ENCODE assay signal across 22 cellular contexts in genomic region chr16:66161942-66162341, GRCh38.
DNase-seq lines count a peak whose midpoint lies in the region; ATAC-seq and TF ChIP-seq lines count a peak whose summit lies in the region.
"Had no signal": no experiment of that assay in that cellular context is flagged by ENCODE, and none has a peak within 500 bp of the region (broad histone marks: within the 10 kb centered on the region; RNA-seq: fewer than 3 reads in every experiment).

No MANE protein-coding gene starts in this region.

- in situ Hi-C loops in IMR-90 (cut with MboI; ENCODE audit: low sequenced_read_pairs) = no loop called here

- H3K14ac ChIP-seq in IMR-90 (replicated peaks; ENCODE audit: low read depth, low read length) = no peak overlapping the region

- DNase-seq in DMS 273 (lab: John Stamatoyannopoulos, UW; ENCODE audit: unreplicated experiment) (peak; percentile 19), DMS 273 treated with DMSO at 0.1 percent for 48 hours (lab: John Stamatoyannopoulos, UW) (no peak), IMR-90 (no peak), PC-3 (peak; percentile 3), SHP77 (lab: John Stamatoyannopoulos, UW) (no peak), glomerular visceral epithelial cell (ENCODE audit: extremely low spot score) (no peak), GM10266 (ENCODE audit: extremely low spot score) (no peak)
- DNase-seq: Caco-2; CD4-positive, CD25-positive, alpha-beta regulatory T cell; EL; Karpas-422; MM.1S; NCI-H1105 treated with DMSO at 0.1 percent for 48 hours; NCI-H1694 treated with DMSO at 0.1 percent for 48 hours; NCI-H2227 treated with DMSO at 0.1 percent for 48 hours; NCI-H524; NCI-H82 had no signal

- no peak overlapping the region for H3K4ac ChIP-seq in IMR-90 (ENCODE audit: low read depth, low read length)

- 0 out of 2 replicates have a peak, but pooled peaks cover 2% of the 10 kb centered on the region for H3K9me3 ChIP-seq in IMR-90 (ENCODE audit: control insufficient read depth, insufficient read depth, low read length)
- H3K9me3 ChIP-seq in PC-3 (ENCODE audit: low read length) = no peaks in the 10 kb centered on the region
- no peaks in the 10 kb centered on the region for H3K9me3 ChIP-seq in parathyroid adenoma (ENCODE audit: control insufficient read depth, low read length)
- H3K9me3 ChIP-seq: BE2C, Caco-2, SJSA1 had no signal

- no peak overlapping the region for H3K9ac ChIP-seq in IMR-90 (ENCODE audit: low read depth, low read length)
- H3K9ac ChIP-seq in PC-3 (ENCODE audit: low read length) = no peak overlapping the region
- H3K9ac ChIP-seq in parathyroid adenoma = no peak overlapping the region

- H4K91ac ChIP-seq in IMR-90 (ENCODE audit: insufficient read depth, low read depth, low read length) = no peak overlapping the region

- H2AFZ ChIP-seq in IMR-90 (replicated peaks; ENCODE audit: low read length, poor library complexity) (peak overlapping the region; percentile 25), PC-3 (ENCODE audit: low read length) (no peak overlapping the region), parathyroid adenoma (peak overlapping the region; percentile 28)

- TF ChIP-seq CTCF in IMR-90 (conservative IDR thresholded peaks at IDR 0.05; ENCODE audit: low read depth, low read length) (no peak), PC-3 (conservative IDR thresholded peaks at IDR 0.05; ENCODE audit: low read depth, low read length) (no peak), parathyroid adenoma (IDR thresholded peaks at IDR 0.05) (no peak), GM10266 (IDR thresholded peaks at IDR 0.05; ENCODE audit: control insufficient read depth, insufficient read depth, low read depth, missing control alignments) (no peak)

- no peaks in the 10 kb centered on the region for H4K20me1 ChIP-seq in IMR-90 (ENCODE audit: insufficient read depth, low read length)
- H4K20me1 ChIP-seq in PC-3 (ENCODE audit: low read length) = no peaks in the 10 kb centered on the region

- H4K5ac ChIP-seq in IMR-90 (ENCODE audit: low read depth, low read length) = no peak overlapping the region

- H3K18ac ChIP-seq in IMR-90 (ENCODE audit: low read depth, low read length) = no peak overlapping the region

- no peaks in the 10 kb centered on the region for H3F3A ChIP-seq in PC-3 (ENCODE audit: low read length, unreplicated experiment)

- intact Hi-C loops in IMR-90 (cut with micrococcal nuclease) (loop anchor here (10.0 kb wide), 1 partner anchor 847 kb away; no protein-coding TSS in a partner anchor), PC-3 (cut with micrococcal nuclease) (no loop called here)

- H3K4me2 ChIP-seq in IMR-90 (ENCODE audit: low read depth, low read length) = no peak overlapping the region
- no peak overlapping the region for H3K4me2 ChIP-seq in PC-3 (ENCODE audit: low read length)
- no peak overlapping the region for H3K4me2 ChIP-seq in parathyroid adenoma (ENCODE audit: low read length)

- H3K4me3 ChIP-seq in IMR-90 (ENCODE audit: insufficient read depth, low read depth, low read length) = no peak overlapping the region
- no peak overlapping the region for H3K4me3 ChIP-seq in PC-3 (ENCODE audit: low read length)
- H3K4me3 ChIP-seq in parathyroid adenoma (ENCODE audit: low read depth, low read length) = no peak overlapping the region
- H3K4me3 ChIP-seq: SJSA1 had no signal

- peak overlapping the region; percentile 5; the same call in 1 of the 2 replicates for H2BK20ac ChIP-seq in IMR-90 (ENCODE audit: low read depth, low read length)

- POLR2A ChIA-PET in IMR-90 (lab: Charles Lee; ENCODE audit: unreplicated experiment) = no interaction called here
- POLR2A ChIA-PET in PC-3 (lab: Charles Lee; ENCODE audit: unreplicated experiment) = no interaction called here

- no peak overlapping the region for H4K8ac ChIP-seq in IMR-90 (ENCODE audit: low read depth in 2 of 2, low read length in 2 of 2)

- H2BK5ac ChIP-seq in IMR-90 (ENCODE audit: low read depth, low read length, poor library complexity, severe bottlenecking) = no peak overlapping the region

- no peak for ATAC-seq in IMR-90 (ENCODE audit: low read depth)
- no peak for ATAC-seq in PC-3

- BruUV-seq in IMR-90 (replicated peaks; lab: Mats Ljungman, UMichigan) = no TSS peak
- BruUV-seq in PC-3 (replicated peaks; lab: Mats Ljungman, UMichigan) = no TSS peak

- dilution Hi-C loops in IMR-90 (cut with HindIII; ENCODE audit: low sequenced_read_pairs, unreplicated experiment) = no loop called here

- H3K36me3 ChIP-seq in IMR-90 (ENCODE audit: control insufficient read depth, insufficient read depth, low read length) (no peaks in the 10 kb centered on the region), PC-3 (ENCODE audit: low read depth, low read length) (no peaks in the 10 kb centered on the region), parathyroid adenoma (ENCODE audit: control insufficient read depth, insufficient read depth, low read length) (no peaks in the 10 kb centered on the region)
- H3K36me3 ChIP-seq: BE2C, SJSA1 had no signal

- H3K27me3 ChIP-seq in IMR-90 (ENCODE audit: control insufficient read depth, insufficient read depth, low read length) (peaks cover 8% of the 10 kb centered on the region), PC-3 (ENCODE audit: low read length) (no peaks in the 10 kb centered on the region), parathyroid adenoma (ENCODE audit: control insufficient read depth, insufficient read depth, low read length) (no peaks in the 10 kb centered on the region)
- H3K27me3 ChIP-seq: SJSA1 had no signal

- H3K9me2 ChIP-seq in PC-3 (replicated peaks; ENCODE audit: low read length) = no peaks in the 10 kb centered on the region

- no peaks in the 10 kb centered on the region for H3K79me2 ChIP-seq in PC-3 (ENCODE audit: low read length)
- no peaks in the 10 kb centered on the region for H3K79me2 ChIP-seq in parathyroid adenoma

- no peaks in the 10 kb centered on the region for H3K79me1 ChIP-seq in IMR-90 (ENCODE audit: low read depth in 1 of 2, low read length in 2 of 2)

- H2AK9ac ChIP-seq in IMR-90 (replicated peaks; ENCODE audit: low read depth, low read length, poor library complexity) = no peak overlapping the region

- no peak overlapping the region; the same call in 2 of the 3 replicates for H2BK15ac ChIP-seq in IMR-90 (ENCODE audit: low read depth, low read length)

- peak overlapping the region; percentile 22; the same call in 1 of the 2 replicates for H2AK5ac ChIP-seq in IMR-90 (ENCODE audit: low read depth, low read length)

- H3K56ac ChIP-seq in IMR-90 (ENCODE audit: extremely low read depth, insufficient read depth, low read length) = no peak overlapping the region

- H3K9me1 ChIP-seq in IMR-90 (ENCODE audit: insufficient read depth, low read length) = peaks cover 7% of the 10 kb centered on the region; the same call in 1 of the 2 replicates

- 95% methylated on average over 2 of the region's 8 CpGs; no CpG with 5 or more reads in 1 of the 2 experiments for WGBS in IMR-90 (ENCODE audit: extremely low coverage in 2 of 2, insufficient read length in 1 of 2), 2 experiments

- H3K27ac ChIP-seq in IMR-90 (ENCODE audit: insufficient read depth, low read length) (no peak overlapping the region), PC-3 (ENCODE audit: low read length) (no peak overlapping the region), parathyroid adenoma (no peak overlapping the region)
- H3K27ac ChIP-seq: 22Rv1, RWPE1, SJSA1 had no signal

- H3K23ac ChIP-seq in IMR-90 (ENCODE audit: low read depth, low read length) = no peak overlapping the region

- H3K4me1 ChIP-seq in IMR-90 (ENCODE audit: control insufficient read depth, insufficient read depth, low read length) (peaks cover 4% of the 10 kb centered on the region; the same call in 1 of the 2 replicates), PC-3 (ENCODE audit: insufficient read depth, low read length) (no peaks in the 10 kb centered on the region), parathyroid adenoma (peaks cover 31% of the 10 kb centered on the region)

- TF ChIP-seq RAD21 in IMR-90 (IDR thresholded peaks at IDR 0.05; ENCODE audit: low read length) = no peak

- CTCF ChIA-PET in IMR-90 (lab: Yijun Ruan, JAX) = no interaction called here
- CTCF ChIA-PET in PC-3 (lab: Charles Lee) = no interaction called here

- TF ChIP-seq POLR2A in IMR-90 (IDR thresholded peaks at IDR 0.05; ENCODE audit: low read depth, low read length) = no peak

- H2BK120ac ChIP-seq in IMR-90 (ENCODE audit: low read depth, low read length) = no peak overlapping the region; the same call in 1 of the 2 replicates

TF ChIP-seq in IMR-90, 13 proteins besides CTCF, POLR2A, EP300 and RAD21:
- no peak for TF ChIP-seq CHD1 (IDR thresholded peaks at IDR 0.05; ENCODE audit: low read depth, low read length)
- no peak for TF ChIP-seq SMC3 (IDR thresholded peaks at IDR 0.05; ENCODE audit: low read depth, low read length)
- no peak for TF ChIP-seq ELK1 (IDR thresholded peaks at IDR 0.05; ENCODE audit: borderline replicate concordance, low read depth, low read length)

Comparison
In these comparisons a context has a peak if more than half of its experiments do, and no peak if none do; other contexts are left out.
1. DNase-seq: peak in DMS 273 (single experiment) and PC-3 (single experiment); none in DMS 273 treated with DMSO at 0.1 percent for 48 hours (single experiment), IMR-90 (single experiment), SHP77 (0 of 2), glomerular visceral epithelial cell (single experiment) and GM10266 (single experiment).